ENCODE assay signal across 11 cellular contexts in the genomic region with DNA sequence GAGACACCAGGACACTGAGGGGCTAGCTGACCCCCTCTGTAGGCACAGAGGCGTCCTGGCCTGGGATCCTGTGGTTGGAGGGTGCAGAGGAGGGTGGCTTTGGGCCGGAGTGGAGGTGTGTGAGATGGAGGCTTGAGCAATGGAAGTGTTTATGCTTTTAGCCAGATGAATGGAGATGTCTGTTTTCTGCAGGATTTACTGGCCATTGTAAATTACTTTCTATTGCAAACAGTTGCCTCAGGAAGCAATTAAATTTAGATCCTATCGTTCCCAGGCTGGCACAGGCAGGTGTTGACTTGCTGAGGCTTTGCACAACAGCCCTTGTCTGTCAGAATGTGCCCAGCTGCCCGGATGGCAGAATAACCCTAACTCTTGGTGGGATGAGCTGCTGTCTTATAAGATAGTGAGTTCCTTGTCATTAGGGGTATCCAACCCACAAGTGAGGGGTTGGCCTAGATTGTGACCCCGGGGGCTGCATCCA. TPM values are rescaled to one million over a fixed set of nuclear protein-coding genes. Genes with fewer than 3 reads are reported as not detected.
DNase-seq lines count a peak whose midpoint lies in the region; ATAC-seq, FAIRE-seq and TF ChIP-seq lines count a peak whose summit lies in the region.
"Had no signal": no experiment of that assay in that cellular context is flagged by ENCODE, and none has a peak within 500 bp of the region (broad histone marks: within the 10 kb centered on the region; RNA-seq: fewer than 3 reads in every experiment).

No MANE protein-coding gene starts in this region.

- no peak for DNase-seq in activated CD4-positive, alpha-beta memory T cell treated with anti-CD3 and anti-CD28 coated beads for 36 hours
- DNase-seq in activated CD4-positive, alpha-beta memory T cell treated with anti-CD3 and anti-CD28 coated beads, Interleukin-2, amount 10 ng/mL, durations not matched to agents 7 days and 5 days: no peak
- peak; percentile 76 for DNase-seq in RWPE1 (ENCODE audit: low spot score)
- no peak for DNase-seq in keratinocyte (ENCODE audit: low read depth, low spot score)
- no peak for DNase-seq in type B pancreatic cell (ENCODE audit: extremely low spot score, unreplicated experiment)
- DNase-seq in amygdala (lab: John Stamatoyannopoulos, UW): no peak
- DNase-seq in activated T-cell treated with anti-CD3 and anti-CD28 coated beads, Interleukin-2, amount 50 U/mL, for 4 hours: no peak
- DNase-seq in neural progenitor cell (ENCODE audit: low spot score): no peak

- no peak for TF ChIP-seq CTCF in RWPE1 (conservative IDR thresholded peaks at IDR 0.05; ENCODE audit: low read depth)
- no peak for TF ChIP-seq CTCF in keratinocyte (optimal IDR thresholded peaks at IDR 0.05 in 1 of 3, IDR thresholded peaks at IDR 0.05 in 1 of 3, conservative IDR thresholded peaks at IDR 0.05 in 1 of 3; ENCODE audit: extremely low read depth in 1 of 3, insufficient read depth in 2 of 3, low read length in 3 of 3)
- no peak for TF ChIP-seq CTCF in type B pancreatic cell (conservative IDR thresholded peaks at IDR 0.05)
- no peak for TF ChIP-seq CTCF in neural progenitor cell (IDR thresholded peaks at IDR 0.05)

- H3K4me1 Mint-ChIP-seq in activated CD4-positive, alpha-beta memory T cell treated with anti-CD3 and anti-CD28 coated beads for 36 hours (ENCODE audit: low read depth): peaks cover 68% of the 10 kb centered on the region
- H3K4me1 Mint-ChIP-seq in activated CD4-positive, alpha-beta memory T cell treated with anti-CD3 and anti-CD28 coated beads, Interleukin-2, amount 10 ng/mL, durations not matched to agents 7 days and 5 days: peaks cover 71% of the 10 kb centered on the region
- H3K4me1 Mint-ChIP-seq in type B pancreatic cell (ENCODE audit: unreplicated experiment) (peaks cover 20% of the 10 kb centered on the region), neural progenitor cell (peaks cover 33% of the 10 kb centered on the region)
- peaks cover 63% of the 10 kb centered on the region for H3K4me1 Mint-ChIP-seq in activated T-cell treated with anti-CD3 and anti-CD28 coated beads, Interleukin-2, amount 50 U/mL, for 4 hours (ENCODE audit: low read depth)

- intact Hi-C loops in activated CD4-positive, alpha-beta memory T cell treated with anti-CD3 and anti-CD28 coated beads for 36 hours (cut with micrococcal nuclease): loop anchor here (5.0 kb wide), 5 partner anchors 103 to 327 kb away; a partner anchor contains a TSS

- H3K9ac ChIP-seq in keratinocyte (ENCODE audit: control insufficient read depth, extremely low read depth, insufficient read depth, low read length): peak overlapping the region; percentile 8
- no peak overlapping the region for H3K9ac ChIP-seq in neural progenitor cell

- H3K4me3 Mint-ChIP-seq in activated CD4-positive, alpha-beta memory T cell treated with anti-CD3 and anti-CD28 coated beads for 36 hours: no peak overlapping the region
- H3K4me3 Mint-ChIP-seq in activated CD4-positive, alpha-beta memory T cell treated with anti-CD3 and anti-CD28 coated beads, Interleukin-2, amount 10 ng/mL, durations not matched to agents 7 days and 5 days: no peak overlapping the region
- no peak overlapping the region for H3K4me3 Mint-ChIP-seq in type B pancreatic cell
- H3K4me3 Mint-ChIP-seq in activated T-cell treated with anti-CD3 and anti-CD28 coated beads, Interleukin-2, amount 50 U/mL, for 4 hours: no peak overlapping the region
- H3K4me3 Mint-ChIP-seq in neural progenitor cell: no peak overlapping the region
- H3K4me3 Mint-ChIP-seq: T-helper 2 cell treated with Interferon-gamma antibody and Interleukin-4, amounts not matched to agents 5 μg/mL and 100 μg/mL, for 36 hours had no signal

- H3K27me3 ChIP-seq in keratinocyte (ENCODE audit: control insufficient read depth, extremely low read depth, insufficient read depth, low read length): peaks cover 6% of the 10 kb centered on the region
- peaks cover 52% of the 10 kb centered on the region for H3K27me3 ChIP-seq in neural progenitor cell

- no peaks in the 10 kb centered on the region for H4K20me1 ChIP-seq in keratinocyte (ENCODE audit: control insufficient read depth, extremely low read depth, insufficient read depth, low read length)
- H4K20me1 ChIP-seq in neural progenitor cell (ENCODE audit: low read depth): peaks cover 21% of the 10 kb centered on the region

- peaks cover 52% of the 10 kb centered on the region for H3K4me1 ChIP-seq in keratinocyte (ENCODE audit: control insufficient read depth, extremely low read depth, insufficient read depth, low read length)
- H3K4me1 ChIP-seq in neural progenitor cell: peaks cover 23% of the 10 kb centered on the region

- H3K9me3 Mint-ChIP-seq in activated CD4-positive, alpha-beta memory T cell treated with anti-CD3 and anti-CD28 coated beads for 36 hours: no peaks in the 10 kb centered on the region
- no peaks in the 10 kb centered on the region for H3K9me3 Mint-ChIP-seq in activated CD4-positive, alpha-beta memory T cell treated with anti-CD3 and anti-CD28 coated beads, Interleukin-2, amount 10 ng/mL, durations not matched to agents 7 days and 5 days
- no peaks in the 10 kb centered on the region for H3K9me3 Mint-ChIP-seq in type B pancreatic cell
- H3K9me3 Mint-ChIP-seq in activated T-cell treated with anti-CD3 and anti-CD28 coated beads, Interleukin-2, amount 50 U/mL, for 4 hours: no peaks in the 10 kb centered on the region
- H3K9me3 Mint-ChIP-seq in neural progenitor cell: no peaks in the 10 kb centered on the region
- H3K9me3 Mint-ChIP-seq: T-helper 2 cell treated with Interferon-gamma antibody and Interleukin-4, amounts not matched to agents 5 μg/mL and 100 μg/mL, for 36 hours had no signal

- no peak for ATAC-seq in activated T-cell treated with anti-CD3 and anti-CD28 coated beads, Interleukin-2, amount 50 U/mL, for 4 hours

- peaks cover 27% of the 10 kb centered on the region for H3K36me3 Mint-ChIP-seq in activated CD4-positive, alpha-beta memory T cell treated with anti-CD3 and anti-CD28 coated beads for 36 hours
- H3K36me3 Mint-ChIP-seq in activated CD4-positive, alpha-beta memory T cell treated with anti-CD3 and anti-CD28 coated beads, Interleukin-2, amount 10 ng/mL, durations not matched to agents 7 days and 5 days (ENCODE audit: low read depth): peaks cover 23% of the 10 kb centered on the region
- H3K36me3 Mint-ChIP-seq in type B pancreatic cell (peaks cover 3% of the 10 kb centered on the region), neural progenitor cell (no peaks in the 10 kb centered on the region)
- H3K36me3 Mint-ChIP-seq in activated T-cell treated with anti-CD3 and anti-CD28 coated beads, Interleukin-2, amount 50 U/mL, for 4 hours (ENCODE audit: insufficient read depth): peaks cover 10% of the 10 kb centered on the region

- CTCF ChIA-PET in activated CD4-positive, alpha-beta memory T cell treated with anti-CD3 and anti-CD28 coated beads for 36 hours (lab: Charles Lee): interaction anchor here (0.7 kb wide), 1 partner anchor 144 kb away, joined by 6 read pairs; no protein-coding TSS in a partner anchor
- CTCF ChIA-PET in activated CD4-positive, alpha-beta memory T cell treated with anti-CD3 and anti-CD28 coated beads, Interleukin-2, amount 10 ng/mL, durations not matched to agents 7 days and 5 days (lab: Charles Lee): interaction anchor here (0.5 kb wide), 1 partner anchor 10 kb away, joined by 4 read pairs; no protein-coding TSS in a partner anchor
- CTCF ChIA-PET in RWPE1 (lab: Yijun Ruan, JAX): interaction anchor here (0.5 to 1.6 kb wide), 2 partner anchors 20 to 396 kb away, joined by 3 to 7 read pairs; no protein-coding TSS in a partner anchor

- H3K27ac ChIP-seq in RWPE1 (peak overlapping the region; percentile 94), keratinocyte (ENCODE audit: control insufficient read depth, insufficient read depth, low read length) (peak overlapping the region; percentile 63), neural progenitor cell (no peak overlapping the region)

- dilution Hi-C loops in keratinocyte (cut with MboI; ENCODE audit: extremely low pct_ligation_motif_present, low sequenced_read_pairs): no loop called here

- peak; percentile 29 for FAIRE-seq in keratinocyte (lab: Jason Lieb, UNC)

- H2AFZ ChIP-seq in keratinocyte (ENCODE audit: control insufficient read depth, low read length) (no peak overlapping the region), neural progenitor cell (replicated peaks) (no peak overlapping the region)
- H2AFZ ChIP-seq: hepatocyte had no signal

- H3K27me3 Mint-ChIP-seq in activated CD4-positive, alpha-beta memory T cell treated with anti-CD3 and anti-CD28 coated beads for 36 hours: no peaks in the 10 kb centered on the region
- peaks cover 9% of the 10 kb centered on the region for H3K27me3 Mint-ChIP-seq in activated CD4-positive, alpha-beta memory T cell treated with anti-CD3 and anti-CD28 coated beads, Interleukin-2, amount 10 ng/mL, durations not matched to agents 7 days and 5 days
- H3K27me3 Mint-ChIP-seq in type B pancreatic cell: peaks cover 33% of the 10 kb centered on the region
- H3K27me3 Mint-ChIP-seq in activated T-cell treated with anti-CD3 and anti-CD28 coated beads, Interleukin-2, amount 50 U/mL, for 4 hours (ENCODE audit: low read depth): no peaks in the 10 kb centered on the region
- H3K27me3 Mint-ChIP-seq in neural progenitor cell (ENCODE audit: insufficient read depth, low read depth): peaks cover 6% of the 10 kb centered on the region

- H3K9me1 ChIP-seq in keratinocyte (ENCODE audit: control insufficient read depth, extremely low read depth, insufficient read depth, low read length): no peaks in the 10 kb centered on the region

- peaks cover 24% of the 10 kb centered on the region for H3F3A ChIP-seq in neural progenitor cell (ENCODE audit: low read depth)

- peaks cover 2% of the 10 kb centered on the region for H3K79me2 ChIP-seq in keratinocyte (ENCODE audit: control insufficient read depth, insufficient read depth, low read length)
- H3K79me2 ChIP-seq in neural progenitor cell (ENCODE audit: low read depth): no peaks in the 10 kb centered on the region

- POLR2A ChIA-PET in activated CD4-positive, alpha-beta memory T cell treated with anti-CD3 and anti-CD28 coated beads for 36 hours (lab: Charles Lee): interaction anchor here (8.8 kb wide), 1 partner anchor 7 kb away, joined by 240 read pairs; no protein-coding TSS in a partner anchor
- POLR2A ChIA-PET in activated CD4-positive, alpha-beta memory T cell treated with anti-CD3 and anti-CD28 coated beads, Interleukin-2, amount 10 ng/mL, durations not matched to agents 7 days and 5 days (lab: Charles Lee): interaction anchor here (0.5 to 0.9 kb wide), 4 partner anchors 11 to 206 kb away, joined by 3 to 4 read pairs (median 4); a partner anchor contains a TSS
- POLR2A ChIA-PET in RWPE1 (lab: Yijun Ruan, JAX; ENCODE audit: low non-redundant PET): no interaction called here

- H3K4me2 ChIP-seq in keratinocyte (ENCODE audit: control insufficient read depth, extremely low read depth, insufficient read depth, low read depth, low read length) (peak overlapping the region; percentile 63), neural progenitor cell (no peak overlapping the region)

- H3K9me3 ChIP-seq in keratinocyte (ENCODE audit: control insufficient read depth, low read depth, low read length) (no peaks in the 10 kb centered on the region), neural progenitor cell (ENCODE audit: low read depth) (no peaks in the 10 kb centered on the region)

- peak overlapping the region; percentile 14 for H3K27ac Mint-ChIP-seq in activated CD4-positive, alpha-beta memory T cell treated with anti-CD3 and anti-CD28 coated beads for 36 hours
- H3K27ac Mint-ChIP-seq in activated CD4-positive, alpha-beta memory T cell treated with anti-CD3 and anti-CD28 coated beads, Interleukin-2, amount 10 ng/mL, durations not matched to agents 7 days and 5 days: no peak overlapping the region
- H3K27ac Mint-ChIP-seq in type B pancreatic cell (peak overlapping the region; percentile 4), neural progenitor cell (no peak overlapping the region)
- H3K27ac Mint-ChIP-seq: T-helper 2 cell treated with Interferon-gamma antibody and Interleukin-4, amounts not matched to agents 5 μg/mL and 100 μg/mL, for 36 hours had no signal

- H3K36me3 ChIP-seq in keratinocyte (ENCODE audit: control insufficient read depth in 2 of 2, extremely low read depth in 1 of 2, insufficient read depth in 2 of 2, low read length in 2 of 2) (no peaks in the 10 kb centered on the region), neural progenitor cell (no peaks in the 10 kb centered on the region)

- H3K4me3 ChIP-seq in keratinocyte (ENCODE audit: control insufficient read depth in 2 of 3, extremely low read depth in 1 of 3, insufficient read depth in 2 of 3, low read depth in 1 of 3, low read length in 3 of 3) (peak overlapping the region in 2 of 3 experiments; percentile 2 to 13), neural progenitor cell (no peak overlapping the region)
- H3K4me3 ChIP-seq: hepatocyte had no signal

RNA-seq across cellular contexts. Expression of a gene that starts 1.8 kb away (rescaled TPM):
- 100 to 1,000 TPM; 260 to 266 TPM for total RNA-seq in activated CD4-positive, alpha-beta memory T cell treated with anti-CD3 and anti-CD28 coated beads for 36 hours
- 10 to 100 TPM; 80.0 to 86.8 TPM for total RNA-seq in activated CD4-positive, alpha-beta memory T cell treated with anti-CD3 and anti-CD28 coated beads, Interleukin-2, amount 10 ng/mL, durations not matched to agents 7 days and 5 days
- polyA plus RNA-seq in keratinocyte: 1.6 to 2.8 TPM (median 1.9 TPM) in 3 replicates
- polyA plus RNA-seq in keratinocyte (2011; ENCODE audit: low read depth): 3.4 TPM
- 0.98 and 2.6 TPM in 2 replicates for polyA plus RNA-seq in keratinocyte (2011; cell fraction: cytosol; rRNA removed)
- polyA plus RNA-seq in keratinocyte (2011; cell fraction: nucleus; rRNA removed): 2.4 and 3.3 TPM in 2 replicates
- polyA plus RNA-seq in keratinocyte (2012; ENCODE audit: low replicate concordance): 3.0 and 4.9 TPM in 2 replicates
- 0.86 to 4.1 TPM (median 0.93 TPM) in 3 replicates for polyA minus RNA-seq in keratinocyte
- polyA minus RNA-seq in keratinocyte (2011; cell fraction: cytosol; rRNA and poly(A)+ RNA removed): 3.1 TPM
- polyA minus RNA-seq in keratinocyte (2011; cell fraction: nucleus; rRNA and poly(A)+ RNA removed): 1.0 and 2.4 TPM in 2 replicates
- 5.1 and 11.9 TPM in 2 replicates for total RNA-seq in type B pancreatic cell (ENCODE audit: low replicate concordance)
- total RNA-seq in activated T-cell treated with anti-CD3 and anti-CD28 coated beads, Interleukin-2, amount 50 U/mL, for 4 hours: 100 to 1,000 TPM; 131 to 169 (median 132) TPM
- total RNA-seq in neural progenitor cell (ENCODE audit: low replicate concordance): 0.75 and 2.4 TPM in 2 replicates

RNA-seq across cellular contexts. Expression of a gene that starts 29.6 kb away (rescaled TPM):
- total RNA-seq in activated CD4-positive, alpha-beta memory T cell treated with anti-CD3 and anti-CD28 coated beads for 36 hours: 1 to 10 TPM in 1 of 2 experiments, under 1 TPM in 1; 0.87 to 1.1 TPM
- total RNA-seq in activated CD4-positive, alpha-beta memory T cell treated with anti-CD3 and anti-CD28 coated beads, Interleukin-2, amount 10 ng/mL, durations not matched to agents 7 days and 5 days: 1 to 10 TPM in 1 of 2 experiments, under 1 TPM in 1; 0.78 to 1.0 TPM
- polyA plus RNA-seq in keratinocyte: 0.05 to 0.06 TPM in 2 of 3 replicates, not detected in the other
- not detected for polyA plus RNA-seq in keratinocyte (2011; ENCODE audit: low read depth)
- not detected in 2 replicates for polyA plus RNA-seq in keratinocyte (2011; cell fraction: cytosol; rRNA removed)
- 0.15 and 0.48 TPM in 2 replicates for polyA plus RNA-seq in keratinocyte (2011; cell fraction: nucleus; rRNA removed)
- polyA plus RNA-seq in keratinocyte (2012; ENCODE audit: low replicate concordance): 0.20 TPM in 1 of 2 replicates, not detected in the other
- polyA minus RNA-seq in keratinocyte: not detected in 3 replicates
- polyA minus RNA-seq in keratinocyte (2011; cell fraction: cytosol; rRNA and poly(A)+ RNA removed): not detected
- polyA minus RNA-seq in keratinocyte (2011; cell fraction: nucleus; rRNA and poly(A)+ RNA removed): 0.32 TPM in 1 of 2 replicates, not detected in the other
- total RNA-seq in type B pancreatic cell (ENCODE audit: low replicate concordance) (1.1 and 2.5 TPM in 2 replicates), neural progenitor cell (ENCODE audit: low replicate concordance) (0.12 TPM in 1 of 2 replicates, not detected in the other)
- under 1 TPM in 2 of 3 donors, not detected in 1; 0.26 to 0.38 TPM for total RNA-seq in activated T-cell treated with anti-CD3 and anti-CD28 coated beads, Interleukin-2, amount 50 U/mL, for 4 hours
- total RNA-seq: NCI-H460 had no signal

Comparison
In these comparisons a context has a peak if more than half of its experiments do, and no peak if none do; other contexts are left out.
1. H3K27ac Mint-ChIP-seq: peak in activated CD4-positive, alpha-beta memory T cell treated with anti-CD3 and anti-CD28 coated beads for 36 hours (single experiment) and type B pancreatic cell (single experiment); none in activated CD4-positive, alpha-beta memory T cell treated with anti-CD3 and anti-CD28 coated beads, Interleukin-2, amount 10 ng/mL, durations not matched to agents 7 days and 5 days (single experiment) and neural progenitor cell (single experiment).